In the genomic region with DNA sequence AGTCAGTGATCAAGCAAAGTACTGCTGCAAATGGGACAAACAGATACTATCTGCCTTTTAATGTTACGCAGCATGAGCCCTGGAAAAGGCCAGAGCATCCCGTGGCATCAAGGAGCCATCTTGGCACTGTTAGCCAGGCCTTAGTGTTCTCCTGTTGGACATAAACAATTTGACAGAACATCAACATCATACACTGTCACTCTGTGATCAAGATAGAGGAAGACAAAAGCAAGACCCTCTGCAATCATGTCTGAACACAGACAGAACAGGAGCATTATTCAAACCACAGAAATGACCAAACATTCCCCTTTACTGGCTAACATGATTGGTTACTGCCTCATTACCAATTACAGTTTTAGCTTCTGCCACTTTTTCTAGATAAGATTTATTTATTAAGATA, we compare ENCODE assay signal across 19 cellular contexts. TPM values are rescaled to one million over a fixed set of nuclear protein-coding genes. Genes with fewer than 3 reads are reported as not detected.
DNase-seq lines count a peak whose midpoint lies in the region; ATAC-seq and TF ChIP-seq lines count a peak whose summit lies in the region.
"Had no signal": no experiment of that assay in that cellular context is flagged by ENCODE, and none has a peak within 500 bp of the region (broad histone marks: within the 10 kb centered on the region; RNA-seq: fewer than 3 reads in every experiment).

No MANE protein-coding gene starts in this region.

- ATAC-seq in activated T-helper 17 cell treated with anti-CD3 and anti-CD28 coated beads, Interleukin-2, amount 50 U/mL, for 72 hours (replicated peaks), result no peak
- ATAC-seq: foreskin keratinocyte had no signal

- peaks cover 62% of the 10 kb centered on the region for H3K36me3 Mint-ChIP-seq in HFFc6 (ENCODE audit: low read depth)
- peaks cover 98% of the 10 kb centered on the region for H3K36me3 Mint-ChIP-seq in activated T-helper 17 cell treated with anti-CD3 and anti-CD28 coated beads, Interleukin-2, amount 50 U/mL, for 72 hours (ENCODE audit: low read depth)
- peaks cover 37% of the 10 kb centered on the region for H3K36me3 Mint-ChIP-seq in mesothelial cell of epicardium

- no peak for TF ChIP-seq CTCF in HFFc6 (IDR thresholded peaks at IDR 0.05)
- TF ChIP-seq CTCF in mesothelial cell of epicardium (IDR thresholded peaks at IDR 0.05; ENCODE audit: unreplicated experiment), result no peak

- no peak overlapping the region for H2AFZ ChIP-seq in ACC112 (ENCODE audit: low read length, unreplicated experiment)

- H3K27me3 Mint-ChIP-seq in HFFc6 (ENCODE audit: insufficient read depth), result no peaks in the 10 kb centered on the region; the same call in 1 of the 2 replicates
- no peaks in the 10 kb centered on the region for H3K27me3 Mint-ChIP-seq in activated T-helper 17 cell treated with anti-CD3 and anti-CD28 coated beads, Interleukin-2, amount 50 U/mL, for 72 hours
- H3K27me3 Mint-ChIP-seq in mesothelial cell of epicardium (ENCODE audit: low read depth), result no peaks in the 10 kb centered on the region
- H3K27me3 Mint-ChIP-seq: activated naive CD8-positive, alpha-beta T cell treated with anti-CD3 and anti-CD28 coated beads, Interleukin-2, amount 10 ng/mL, durations not matched to agents 7 days and 5 days had no signal

- H3K4me3 Mint-ChIP-seq in HFFc6 (no peak overlapping the region), mesothelial cell of epicardium (no peak overlapping the region)
- H3K4me3 Mint-ChIP-seq in activated T-helper 17 cell treated with anti-CD3 and anti-CD28 coated beads, Interleukin-2, amount 50 U/mL, for 72 hours, result peak overlapping the region; percentile 19
- H3K4me3 Mint-ChIP-seq: activated naive CD8-positive, alpha-beta T cell treated with anti-CD3 and anti-CD28 coated beads, Interleukin-2, amount 10 ng/mL, durations not matched to agents 7 days and 5 days had no signal

- H3K4me1 ChIP-seq in ACC112 (ENCODE audit: control insufficient read depth, insufficient read depth, low read length, unreplicated experiment), result peaks cover 20% of the 10 kb centered on the region
- H3K4me1 ChIP-seq: foreskin keratinocyte, suprapubic skin had no signal

- DNase-seq in HFFc6, result no peak
- no peak for DNase-seq in mesothelial cell of epicardium (ENCODE audit: low spot score in 2 of 2, unreplicated experiment in 2 of 2)
- no peak for DNase-seq in UCSD-AML1 (lab: John Stamatoyannopoulos, UW; ENCODE audit: unreplicated experiment)
- DNase-seq in NCI-H345 treated with DMSO at 0.1 percent for 48 hours (lab: John Stamatoyannopoulos, UW; ENCODE audit: unreplicated experiment), result no peak
- DNase-seq in NCI-H2029 treated with DMSO at 0.1 percent for 48 hours (lab: John Stamatoyannopoulos, UW), result no peak
- no peak for DNase-seq in mesenteric fat pad (ENCODE audit: low spot score)
- DNase-seq: activated naive CD8-positive, alpha-beta T cell treated with anti-CD3 and anti-CD28 coated beads, Interleukin-2, amount 10 ng/mL, durations not matched to agents 7 days and 5 days; DMS79; foreskin keratinocyte; hypothalamus; kidney glomerular epithelial cell; NCI-H2029; NK-92 treated with Interleukin-12 subunit alpha and Interleukin-12 subunit beta, amount 100 ng/mL, for 24 hours; SW 1271 had no signal

- H3K4me1 Mint-ChIP-seq in HFFc6 (ENCODE audit: low read depth) (peaks cover 36% of the 10 kb centered on the region), mesothelial cell of epicardium (peaks cover 5% of the 10 kb centered on the region)
- H3K4me1 Mint-ChIP-seq in activated T-helper 17 cell treated with anti-CD3 and anti-CD28 coated beads, Interleukin-2, amount 50 U/mL, for 72 hours, result peaks cover 14% of the 10 kb centered on the region

- no peaks in the 10 kb centered on the region for H3K9me3 Mint-ChIP-seq in HFFc6
- H3K9me3 Mint-ChIP-seq in activated T-helper 17 cell treated with anti-CD3 and anti-CD28 coated beads, Interleukin-2, amount 50 U/mL, for 72 hours, result no peaks in the 10 kb centered on the region
- H3K9me3 Mint-ChIP-seq in mesothelial cell of epicardium, result no peaks in the 10 kb centered on the region
- H3K9me3 Mint-ChIP-seq: activated naive CD8-positive, alpha-beta T cell treated with anti-CD3 and anti-CD28 coated beads, Interleukin-2, amount 10 ng/mL, durations not matched to agents 7 days and 5 days had no signal

- no peaks in the 10 kb centered on the region for H3K27me3 ChIP-seq in ACC112 (ENCODE audit: insufficient read depth, low read length)
- H3K27me3 ChIP-seq: foreskin keratinocyte, suprapubic skin had no signal

- H3K36me3 ChIP-seq in ACC112 (ENCODE audit: insufficient read depth, low read length), result peaks cover 49% of the 10 kb centered on the region

- no peak overlapping the region for H3K4me3 ChIP-seq in ACC112 (ENCODE audit: low read depth, low read length)
- H3K4me3 ChIP-seq: suprapubic skin had no signal

- H3K27ac ChIP-seq in ACC112 (ENCODE audit: low read depth, low read length), result peak overlapping the region; percentile 78
- H3K27ac ChIP-seq: foreskin keratinocyte, suprapubic skin had no signal

- H3K27ac Mint-ChIP-seq in HFFc6 (peak overlapping the region; percentile 83), mesothelial cell of epicardium (peak overlapping the region; percentile 35)
- H3K27ac Mint-ChIP-seq in activated T-helper 17 cell treated with anti-CD3 and anti-CD28 coated beads, Interleukin-2, amount 50 U/mL, for 72 hours, result peak overlapping the region; percentile 21
- H3K27ac Mint-ChIP-seq: activated naive CD8-positive, alpha-beta T cell treated with anti-CD3 and anti-CD28 coated beads, Interleukin-2, amount 10 ng/mL, durations not matched to agents 7 days and 5 days had no signal

- H3K79me2 ChIP-seq in ACC112 (ENCODE audit: control insufficient read depth, insufficient read depth, low read length, unreplicated experiment), result no peaks in the 10 kb centered on the region

RNA-seq across cellular contexts. Expression of a gene that starts 21.2 kb away (rescaled TPM):
- total RNA-seq in HFFc6 (2021; fragmentation: NEBNext Ultra II Directional; extraction: Animal tissue kit (Norgen Biotek cat#: 25700)), result under 1 TPM; 0.38 to 0.68 (median 0.47) TPM
- 1 to 10 TPM in 1 of 2 donors, under 1 TPM in 1; 0.66 to 1.0 TPM for total RNA-seq in activated T-helper 17 cell treated with anti-CD3 and anti-CD28 coated beads, Interleukin-2, amount 50 U/mL, for 72 hours
- total RNA-seq in mesothelial cell of epicardium, result 0.23 to 0.45 TPM in 2 of 3 replicates, not detected in the other
- 0.93 TPM for total RNA-seq in mesenteric fat pad
- total RNA-seq: bronchial epithelial cell, epithelial cell of proximal tubule had no signal

Comparison
In these comparisons a context has a peak if more than half of its experiments do, and no peak if none do; other contexts are left out.
1. H3K27ac Mint-ChIP-seq: peak in every context shown above with its lines; median percentile 83 in HFFc6; 35 in mesothelial cell of epicardium; 21 in activated T-helper 17 cell treated with anti-CD3 and anti-CD28 coated beads, Interleukin-2, amount 50 U/mL, for 72 hours.